In genomic region chr3:180329187-180329586, GRCh38 we compare ENCODE assay signal across 13 cellular contexts.
DNase-seq lines count a peak whose midpoint lies in the region; ATAC-seq and TF ChIP-seq lines count a peak whose summit lies in the region.
"Had no signal": no experiment of that assay in that cellular context is flagged by ENCODE, and none has a peak within 500 bp of the region (broad histone marks: within the 10 kb centered on the region; RNA-seq: fewer than 3 reads in every experiment).

No MANE protein-coding gene starts in this region.

- TF ChIP-seq POLR2A in testis (IDR thresholded peaks at IDR 0.05) = no peak

- no peak overlapping the region for H3K27ac ChIP-seq in testis

- no peaks in the 10 kb centered on the region for H3K4me1 Mint-ChIP-seq in stimulated activated memory B cell treated with anti-CD40 and anti-IgM and Interleukin-4, amounts not matched to agents 10 μg/mL and 1 μg/mL and 100 μg/mL, for 72 hours

- 77 to 82% methylated on average over 3 of the region's 3 CpGs for WGBS in testis, 2 donors

- H3K27me3 ChIP-seq in testis = no peaks in the 10 kb centered on the region
- H3K27me3 ChIP-seq: MG63 had no signal

- H3K9me3 ChIP-seq in testis = no peaks in the 10 kb centered on the region

- peaks cover 3% of the 10 kb centered on the region for H3K9me3 Mint-ChIP-seq in stimulated activated memory B cell treated with anti-CD40 and anti-IgM and Interleukin-4, amounts not matched to agents 10 μg/mL and 1 μg/mL and 100 μg/mL, for 72 hours
- H3K9me3 Mint-ChIP-seq: H9 had no signal

- no peak for TF ChIP-seq CTCF in testis (IDR thresholded peaks at IDR 0.05)

- H3K27me3 Mint-ChIP-seq in stimulated activated memory B cell treated with anti-CD40 and anti-IgM and Interleukin-4, amounts not matched to agents 10 μg/mL and 1 μg/mL and 100 μg/mL, for 72 hours = no peaks in the 10 kb centered on the region
- H3K27me3 Mint-ChIP-seq: effector memory CD8-positive, alpha-beta T cell had no signal

- H3K4me3 ChIP-seq in testis = no peak overlapping the region
- H3K4me3 ChIP-seq: MG63 had no signal

- ATAC-seq in GM18907 (IDR thresholded peaks at IDR 0.05; ENCODE audit: unreplicated experiment) = peak; percentile 80
- ATAC-seq in GM21619 (IDR thresholded peaks at IDR 0.05; ENCODE audit: unreplicated experiment) = peak; percentile 75
- ATAC-seq in HG03103 (IDR thresholded peaks at IDR 0.05; ENCODE audit: low read depth, unreplicated experiment) = peak; percentile 68
- peak; percentile 44 for ATAC-seq in stimulated activated memory B cell treated with anti-CD40 and anti-IgM and Interleukin-4, amounts not matched to agents 10 μg/mL and 1 μg/mL and 100 μg/mL, for 72 hours
- ATAC-seq: effector memory CD8-positive, alpha-beta T cell; sciatic nerve; SK-N-SH treated with all-trans-retinoic acid at 6 μM for 48 hours had no signal

- H3K27ac Mint-ChIP-seq in stimulated activated memory B cell treated with anti-CD40 and anti-IgM and Interleukin-4, amounts not matched to agents 10 μg/mL and 1 μg/mL and 100 μg/mL, for 72 hours = no peak overlapping the region
- H3K27ac Mint-ChIP-seq: effector memory CD8-positive, alpha-beta T cell; H9 had no signal

- no peak overlapping the region for H3K4me3 Mint-ChIP-seq in stimulated activated memory B cell treated with anti-CD40 and anti-IgM and Interleukin-4, amounts not matched to agents 10 μg/mL and 1 μg/mL and 100 μg/mL, for 72 hours
- H3K4me3 Mint-ChIP-seq: effector memory CD8-positive, alpha-beta T cell; H9 had no signal

- H3K36me3 Mint-ChIP-seq in stimulated activated memory B cell treated with anti-CD40 and anti-IgM and Interleukin-4, amounts not matched to agents 10 μg/mL and 1 μg/mL and 100 μg/mL, for 72 hours = no peaks in the 10 kb centered on the region

- DNase-seq in HPDE6-E6E7 (ENCODE audit: extremely low spot score) (no peak), kidney tubule cell (ENCODE audit: low spot score) (no peak), testis (no peak)
- DNase-seq: effector memory CD8-positive, alpha-beta T cell; H9; MG63; NCI-H524 had no signal

- intact Hi-C loops in testis (cut with DNase I; ENCODE audit: low total_unique reads) = no loop called here

- H3K36me3 ChIP-seq in testis (ENCODE audit: low read depth, missing control alignments) = no peaks in the 10 kb centered on the region
- H3K36me3 ChIP-seq: MG63 had no signal

- H3K4me1 ChIP-seq in testis = no peaks in the 10 kb centered on the region
